10 cellular contexts compared by ENCODE assay signal in the genomic region with DNA sequence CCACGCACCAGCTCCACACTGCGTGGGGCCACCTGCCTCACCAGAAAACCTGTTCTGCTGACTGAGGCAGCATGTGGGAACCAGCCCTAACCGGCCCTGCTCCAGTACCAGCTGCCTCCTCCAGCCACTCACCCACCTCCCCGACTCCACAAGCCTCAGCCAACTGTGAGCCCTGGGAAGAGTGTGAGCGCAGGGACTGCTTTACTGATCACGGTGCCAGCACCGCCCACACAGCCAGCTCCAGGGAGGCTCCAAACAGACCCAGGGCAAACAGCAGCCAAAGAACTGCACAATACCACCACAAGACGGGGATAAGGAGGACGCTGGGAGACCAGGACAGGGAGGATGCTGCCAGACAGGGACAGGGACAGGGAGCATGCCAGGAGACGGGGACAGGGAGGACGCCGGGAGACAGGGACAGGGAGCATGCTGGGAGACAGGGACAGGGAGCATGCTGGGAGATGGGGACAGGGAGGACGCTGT. TPM values are rescaled to one million over a fixed set of nuclear protein-coding genes. Genes with fewer than 3 reads are reported as not detected.
DNase-seq lines count a peak whose midpoint lies in the region; ATAC-seq, FAIRE-seq and TF ChIP-seq lines count a peak whose summit lies in the region.
"Had no signal": no experiment of that assay in that cellular context is flagged by ENCODE, and none has a peak within 500 bp of the region (broad histone marks: within the 10 kb centered on the region; RNA-seq: fewer than 3 reads in every experiment).

No MANE protein-coding gene starts in this region.

- peak; percentile 15 for ATAC-seq in activated naive CD8-positive, alpha-beta T cell treated with anti-CD3 and anti-CD28 coated beads, Interleukin-2, amount 50 U/mL, for 24 hours
- no peak for ATAC-seq in K562
- no peak for ATAC-seq in GM19397 (IDR thresholded peaks at IDR 0.05; ENCODE audit: unreplicated experiment)

- TF ChIP-seq EP300 in K562 (IDR thresholded peaks at IDR 0.05; ENCODE audit: low read length), result no peak

- TF ChIP-seq POLR2A in K562 (conservative IDR thresholded peaks at IDR 0.05) (no peak), H54 (IDR thresholded peaks at IDR 0.05; ENCODE audit: low read depth, low read length) (no peak)

- CTCF ChIA-PET in K562 (lab: Yijun Ruan, JAX; ENCODE audit: low intra/inter-chr PET ratio), result no interaction called here

- H3K4me1 ChIP-seq in K562 (replicated peaks in 1 of 2; ENCODE audit: control insufficient read depth in 2 of 2, insufficient read depth in 2 of 2, low read length in 2 of 2), result peaks cover 0 to 4% of the 10 kb centered on the region in 2 experiments; a peak in 1 of 5 replicates
- H3K4me1 ChIP-seq in thymus (ENCODE audit: control insufficient read depth, insufficient read depth, low read length), result no peaks in the 10 kb centered on the region

- FAIRE-seq in K562 (lab: Jason Lieb, UNC) (no peak), H54 (lab: Jason Lieb, UNC) (no peak)

- peaks cover 8% of the 10 kb centered on the region for H3K9me3 Mint-ChIP-seq in activated naive CD8-positive, alpha-beta T cell treated with anti-CD3 and anti-CD28 coated beads, Interleukin-2, amount 50 U/mL, for 24 hours
- H3K9me3 Mint-ChIP-seq in activated naive CD8-positive, alpha-beta T cell treated with anti-CD3 and anti-CD28 coated beads for 36 hours, result peaks cover 4% of the 10 kb centered on the region

- 96% methylated on average over 9 of the region's 13 CpGs for WGBS in K562 (ENCODE audit: insufficient coverage, low coverage, missing lambda C conversion rate)
- 94% methylated on average over 13 of the region's 13 CpGs for WGBS in thymus

- H3K36me3 Mint-ChIP-seq in activated naive CD8-positive, alpha-beta T cell treated with anti-CD3 and anti-CD28 coated beads, Interleukin-2, amount 50 U/mL, for 24 hours (ENCODE audit: low read depth), result peaks cover 55% of the 10 kb centered on the region
- peaks cover 53% of the 10 kb centered on the region for H3K36me3 Mint-ChIP-seq in activated naive CD8-positive, alpha-beta T cell treated with anti-CD3 and anti-CD28 coated beads for 36 hours

- no peaks in the 10 kb centered on the region for H3K27me3 ChIP-seq in K562 (ENCODE audit: control insufficient read depth in 2 of 2, insufficient read depth in 2 of 2, low read length in 2 of 2)
- no peaks in the 10 kb centered on the region for H3K27me3 ChIP-seq in kidney epithelial cell (ENCODE audit: control insufficient read depth, insufficient read depth, low read length)
- H3K27me3 ChIP-seq in thymus (ENCODE audit: control insufficient read depth, insufficient read depth), result no peaks in the 10 kb centered on the region
- H3K27me3 ChIP-seq: hepatocyte had no signal

- no peak overlapping the region for H3K9ac ChIP-seq in K562 (ENCODE audit: insufficient read depth in 1 of 2, low read depth in 2 of 2, low read length in 2 of 2)

- H3K9me1 ChIP-seq in K562 (ENCODE audit: control insufficient read depth, insufficient read depth, low read length), result no peaks in the 10 kb centered on the region

- DNase-seq in activated naive CD8-positive, alpha-beta T cell treated with anti-CD3 and anti-CD28 coated beads, Interleukin-2, amount 50 U/mL, for 24 hours, result no peak
- no peak for DNase-seq in activated naive CD8-positive, alpha-beta T cell treated with anti-CD3 and anti-CD28 coated beads for 36 hours
- no peak for DNase-seq in K562 (ENCODE audit: extremely low read depth in 1 of 4, low spot score in 3 of 4)
- DNase-seq in kidney epithelial cell (ENCODE audit: low read depth), result peak; percentile 1
- DNase-seq in H54 (ENCODE audit: insufficient read length, low spot score), result no peak
- DNase-seq in GM13976 (ENCODE audit: low spot score), result no peak
- DNase-seq: RPMI8226 had no signal

- H3K27ac Mint-ChIP-seq in activated naive CD8-positive, alpha-beta T cell treated with anti-CD3 and anti-CD28 coated beads, Interleukin-2, amount 50 U/mL, for 24 hours, result no peak overlapping the region
- no peak overlapping the region for H3K27ac Mint-ChIP-seq in activated naive CD8-positive, alpha-beta T cell treated with anti-CD3 and anti-CD28 coated beads for 36 hours

- in situ Hi-C loops in K562 (cut with MboI) (no loop called here), GM13976 (cut with MboI; ENCODE audit: low sequenced_read_pairs, unreplicated experiment) (no loop called here)

- H4K20me1 ChIP-seq in K562 (replicated peaks; ENCODE audit: control insufficient read depth, insufficient read depth, low read length), result no peaks in the 10 kb centered on the region

- no peak for TF ChIP-seq RAD21 in K562 (CRISPR knock-in tag; conservative IDR thresholded peaks at IDR 0.05 in 1 of 2, IDR thresholded peaks at IDR 0.05 in 1 of 2)

- POLR2A ChIA-PET in K562 (lab: Yijun Ruan, JAX), result no interaction called here

- H3K4me1 Mint-ChIP-seq in activated naive CD8-positive, alpha-beta T cell treated with anti-CD3 and anti-CD28 coated beads, Interleukin-2, amount 50 U/mL, for 24 hours, result no peaks in the 10 kb centered on the region
- no peaks in the 10 kb centered on the region for H3K4me1 Mint-ChIP-seq in activated naive CD8-positive, alpha-beta T cell treated with anti-CD3 and anti-CD28 coated beads for 36 hours

- H3K36me3 ChIP-seq in K562 (ENCODE audit: control insufficient read depth, insufficient read depth, low read length) (peaks cover 38% of the 10 kb centered on the region), kidney epithelial cell (ENCODE audit: control insufficient read depth, insufficient read depth, low read length) (no peaks in the 10 kb centered on the region), thymus (ENCODE audit: control insufficient read depth, insufficient read depth) (peaks cover 11% of the 10 kb centered on the region)

- H3K79me2 ChIP-seq in K562 (ENCODE audit: control insufficient read depth, insufficient read depth, low read length), result no peaks in the 10 kb centered on the region
- H3K79me2 ChIP-seq: hepatocyte had no signal

- no peak overlapping the region for H2AFZ ChIP-seq in K562 (ENCODE audit: low read depth, low read length)
- H2AFZ ChIP-seq: hepatocyte had no signal

- no peak overlapping the region for H3K4me2 ChIP-seq in K562 (ENCODE audit: insufficient read depth, low read length)
- H3K4me2 ChIP-seq: hepatocyte had no signal

- H3K27me3 Mint-ChIP-seq in activated naive CD8-positive, alpha-beta T cell treated with anti-CD3 and anti-CD28 coated beads, Interleukin-2, amount 50 U/mL, for 24 hours, result no peaks in the 10 kb centered on the region
- H3K27me3 Mint-ChIP-seq in activated naive CD8-positive, alpha-beta T cell treated with anti-CD3 and anti-CD28 coated beads for 36 hours, result no peaks in the 10 kb centered on the region

- H3K4me3 ChIP-seq in K562 (no peak overlapping the region), kidney epithelial cell (ENCODE audit: low read depth, low read length) (no peak overlapping the region), thymus (ENCODE audit: low read length) (no peak overlapping the region)
- H3K4me3 ChIP-seq: hepatocyte had no signal

- H3K27ac ChIP-seq in K562 (ENCODE audit: extremely low read depth, low read depth, low read length), result no peak overlapping the region
- H3K27ac ChIP-seq in thymus (ENCODE audit: low read depth), result peak overlapping the region; percentile 12
- H3K27ac ChIP-seq: hepatocyte had no signal

- no TSS peak for BruUV-seq in K562 (replicated peaks; lab: Mats Ljungman, UMichigan)

- no peak overlapping the region for H3K4me3 Mint-ChIP-seq in activated naive CD8-positive, alpha-beta T cell treated with anti-CD3 and anti-CD28 coated beads, Interleukin-2, amount 50 U/mL, for 24 hours
- H3K4me3 Mint-ChIP-seq in activated naive CD8-positive, alpha-beta T cell treated with anti-CD3 and anti-CD28 coated beads for 36 hours, result no peak overlapping the region

- no peak for TF ChIP-seq CTCF in K562 (IDR thresholded peaks at IDR 0.05 in 2 of 3, conservative IDR thresholded peaks at IDR 0.05 in 1 of 3; ENCODE audit: insufficient read depth in 2 of 3, low read depth in 1 of 3, low read length in 3 of 3)
- no peak for TF ChIP-seq CTCF in kidney epithelial cell (IDR thresholded peaks at IDR 0.05; ENCODE audit: insufficient read depth, low read length, poor library complexity, severe bottlenecking)
- TF ChIP-seq CTCF in GM13976 (IDR thresholded peaks at IDR 0.05; ENCODE audit: borderline replicate concordance, control extremely low read depth, extremely low read depth, insufficient read depth, missing control alignments), result no peak

- intact Hi-C loops in K562 (cut with micrococcal nuclease), result no loop called here

- H3K9me3 ChIP-seq in K562 (replicated peaks; ENCODE audit: control insufficient read depth, insufficient read depth, low read depth, low read length), result peaks cover 4% of the 10 kb centered on the region; the same call in 1 of the 2 replicates
- peaks cover 5% of the 10 kb centered on the region for H3K9me3 ChIP-seq in thymus (ENCODE audit: control insufficient read depth)

RNA-seq across cellular contexts. Expression of a gene that starts 28.4 kb away (rescaled TPM):
- 10 to 100 TPM; 38.3 to 43.1 TPM for total RNA-seq in activated naive CD8-positive, alpha-beta T cell treated with anti-CD3 and anti-CD28 coated beads for 36 hours
- total RNA-seq in K562 (2011; cell fraction: chromatin; rRNA removed; ENCODE audit: low replicate concordance), result 45.9 and 69.6 TPM in 2 replicates
- total RNA-seq in K562 (2011; cell fraction: nucleolus; rRNA removed), result 47.4 and 54.2 TPM in 2 replicates
- 33.5 and 35.3 TPM in 2 replicates for total RNA-seq in K562 (2011; cell fraction: nucleoplasm; rRNA removed)
- 49.0 and 50.5 TPM in 2 replicates for total RNA-seq in K562 (2014; rRNA removed)
- 19.7 and 23.9 TPM in 2 replicates for total RNA-seq in K562 (2014; rRNA removed; fragmentation: Illumina TruSeq; extraction: Trizol)
- total RNA-seq in K562 (2015; rRNA removed; fragmentation: Illumina TruSeq; extraction: Trizol), result 29.3 and 31.2 TPM in 2 replicates
- 34.1 and 35.9 TPM in 2 replicates for total RNA-seq in K562 (2021)
- polyA plus RNA-seq in K562 (2011; rRNA removed), result 52.0 and 54.4 TPM in 2 replicates
- polyA plus RNA-seq in K562 (2011; cell fraction: cytosol; rRNA removed), result 57.5 and 76.0 TPM in 2 replicates
- 33.7 and 42.8 TPM in 2 replicates for polyA plus RNA-seq in K562 (2011; cell fraction: nucleus; rRNA removed)
- 31.8 and 33.5 TPM in 2 replicates for polyA plus RNA-seq in K562 (2012)
- polyA plus RNA-seq in K562 (2014; fragmentation: Illumina TruSeq; extraction: Trizol), result 36.4 and 40.6 TPM in 2 replicates
- polyA plus RNA-seq in K562 (2014; fragmentation: Nextera tagmentation; extraction: Ambion mirVana), result 10 to 100 TPM; 19.9 to 21.8 TPM
- polyA plus RNA-seq in K562 (2014; rRNA removed), result 44.9 and 46.1 TPM in 2 replicates
- 33.1 and 38.4 TPM in 2 replicates for polyA minus RNA-seq in K562 (2011; rRNA and poly(A)+ RNA removed)
- polyA minus RNA-seq in K562 (2011; cell fraction: cytosol; rRNA and poly(A)+ RNA removed), result 20.6 and 26.6 TPM in 2 replicates
- 31.5 and 49.3 TPM in 2 replicates for polyA minus RNA-seq in K562 (2011; cell fraction: nucleus; rRNA and poly(A)+ RNA removed)
- 62.2 and 67.2 TPM in 2 replicates for total RNA-seq in kidney epithelial cell
- polyA plus RNA-seq in thymus, result 21.3 TPM

RNA-seq across cellular contexts. Expression of a gene that starts 30.2 kb away (rescaled TPM):
- total RNA-seq in activated naive CD8-positive, alpha-beta T cell treated with anti-CD3 and anti-CD28 coated beads for 36 hours, result 10 to 100 TPM; 58.7 to 64.6 TPM
- total RNA-seq in K562 (2011; cell fraction: chromatin; rRNA removed; ENCODE audit: low replicate concordance), result 208 and 235 TPM in 2 replicates
- 133 and 134 TPM in 2 replicates for total RNA-seq in K562 (2011; cell fraction: nucleolus; rRNA removed)
- total RNA-seq in K562 (2011; cell fraction: nucleoplasm; rRNA removed), result 126 and 147 TPM in 2 replicates
- total RNA-seq in K562 (2014; rRNA removed) (41.2 and 67.3 TPM in 2 replicates), K562 (2014; rRNA removed; fragmentation: Illumina TruSeq; extraction: Trizol) (29.5 and 30.0 TPM in 2 replicates), K562 (2015; rRNA removed; fragmentation: Illumina TruSeq; extraction: Trizol) (36.9 and 39.1 TPM in 2 replicates), K562 (2021) (71.7 and 75.2 TPM in 2 replicates), kidney epithelial cell (47.7 and 67.0 TPM in 2 replicates)
- polyA plus RNA-seq in K562 (2011; rRNA removed) (27.5 and 57.2 TPM in 2 replicates), K562 (2014; fragmentation: Illumina TruSeq; extraction: Trizol) (44.2 and 46.7 TPM in 2 replicates), K562 (2014; fragmentation: Nextera tagmentation; extraction: Ambion mirVana) (10 to 100 TPM in 1 of 2 experiments, 1 to 10 TPM in 1; 8.0 to 17.3 TPM), K562 (2014; rRNA removed) (39.8 and 44.2 TPM in 2 replicates), thymus (136 TPM)
- polyA plus RNA-seq in K562 (2011; cell fraction: cytosol; rRNA removed), result 22.4 and 23.0 TPM in 2 replicates
- 86.1 and 127 TPM in 2 replicates for polyA plus RNA-seq in K562 (2011; cell fraction: nucleus; rRNA removed)
- 50.6 and 93.7 TPM in 2 replicates for polyA plus RNA-seq in K562 (2012)
- 39.0 and 48.3 TPM in 2 replicates for polyA minus RNA-seq in K562 (2011; rRNA and poly(A)+ RNA removed)
- polyA minus RNA-seq in K562 (2011; cell fraction: cytosol; rRNA and poly(A)+ RNA removed), result 38.4 and 43.2 TPM in 2 replicates
- 72.0 and 72.1 TPM in 2 replicates for polyA minus RNA-seq in K562 (2011; cell fraction: nucleus; rRNA and poly(A)+ RNA removed)
